In the genomic region with DNA sequence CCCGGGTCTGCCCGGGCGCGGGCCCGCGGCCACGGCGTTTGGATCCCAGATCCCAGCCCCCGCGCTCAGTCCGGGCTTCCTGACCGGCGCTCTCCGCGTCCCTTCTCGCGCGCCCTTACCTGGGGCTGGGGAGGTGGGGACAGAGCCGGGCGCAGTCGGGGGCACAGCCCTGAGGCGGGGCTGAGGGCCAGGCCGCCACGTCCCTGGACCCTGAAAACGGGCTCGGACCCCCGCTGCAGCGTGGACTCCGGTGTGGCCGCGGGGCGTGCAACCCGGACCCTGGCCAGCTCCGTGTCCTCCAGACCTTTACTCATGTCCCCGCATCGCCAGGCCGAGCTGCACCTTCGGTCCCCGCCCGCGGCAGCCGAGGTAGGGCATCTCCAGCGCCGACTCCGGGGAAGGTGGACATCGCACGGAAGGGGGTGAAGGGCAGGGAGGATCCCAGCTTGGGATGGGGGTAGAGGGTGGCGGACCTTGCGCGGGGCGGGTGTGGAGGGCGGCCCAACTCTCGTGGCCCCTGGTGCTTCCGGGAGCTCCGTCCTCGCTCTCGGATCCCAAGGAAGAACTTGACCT, we compare ENCODE assay signal across 1 cellular context.
A peak's percentile ranks its signal among the peaks of the same experiment; 100 is the strongest.
TF ChIP-seq lines count a peak whose summit lies in the region.

No MANE protein-coding gene starts in this region.

TF ChIP-seq in K562, 482 proteins besides CTCF, POLR2A, EP300 and RAD21 (continued from another document and continues in another):
- TF ChIP-seq ZNF318 (IDR thresholded peaks at IDR 0.05; ENCODE audit: borderline replicate concordance in 1 of 2, low read depth in 1 of 2) (no peak), NCOA4 (IDR thresholded peaks at IDR 0.05; ENCODE audit: partially characterized antibody) (no peak), YY1 (IDR thresholded peaks at IDR 0.05; ENCODE audit: borderline replicate concordance in 1 of 3, control insufficient read depth in 1 of 3, extremely low read depth in 1 of 3, insufficient read depth in 3 of 3, insufficient read length in 1 of 3, insufficient replicate concordance in 2 of 3, low read depth in 1 of 3, low read length in 2 of 3) (no peak), ZNF764 (CRISPR knock-in tag; IDR thresholded peaks at IDR 0.05; ENCODE audit: low read depth) (no peak), HEY1 (CRISPR knock-in tag; IDR thresholded peaks at IDR 0.05; ENCODE audit: borderline replicate concordance) (no peak), FOSL1 (tag; conservative IDR thresholded peaks at IDR 0.05) (no peak), PYGO2 (tag; IDR thresholded peaks at IDR 0.05) (no peak), MIER1 (IDR thresholded peaks at IDR 0.05; ENCODE audit: low read depth) (no peak), ARNT (IDR thresholded peaks at IDR 0.05) (no peak), NONO (IDR thresholded peaks at IDR 0.05; ENCODE audit: low read depth in 2 of 2, low read length in 1 of 2) (no peak), ADNP (tag; IDR thresholded peaks at IDR 0.05) (no peak), ZC3H4 (CRISPR knock-in tag; IDR thresholded peaks at IDR 0.05; ENCODE audit: borderline replicate concordance) (no peak; the same call in 1 of the 2 replicates), ZNF224 (CRISPR knock-in tag; IDR thresholded peaks at IDR 0.05) (no peak), PHB2 (IDR thresholded peaks at IDR 0.05; ENCODE audit: low read depth) (no peak), BRCA1 (IDR thresholded peaks at IDR 0.05) (no peak), BRCA1 (CRISPR knock-in tag; IDR thresholded peaks at IDR 0.05) (0 out of 2 replicates have a peak, but pooled peaks have one; percentile 7), ZNF24 (IDR thresholded peaks at IDR 0.05) (no peak), MAFF (IDR thresholded peaks at IDR 0.05; ENCODE audit: low read length) (no peak), POLR2G (IDR thresholded peaks at IDR 0.05; ENCODE audit: low read depth, low read length) (peak; percentile 78), ZBTB1 (CRISPR knock-in tag; IDR thresholded peaks at IDR 0.05; ENCODE audit: borderline replicate concordance, low read depth) (no peak), ARID2 (IDR thresholded peaks at IDR 0.05) (no peak), ZFP30 (CRISPR knock-in tag; IDR thresholded peaks at IDR 0.05; ENCODE audit: borderline replicate concordance) (no peak), ATF7 (IDR thresholded peaks at IDR 0.05) (no peak), SMAD3 (CRISPR knock-in tag; conservative IDR thresholded peaks at IDR 0.05) (no peak), NR0B1 (IDR thresholded peaks at IDR 0.05; ENCODE audit: partially characterized antibody) (no peak), FOXJ2 (tag; IDR thresholded peaks at IDR 0.05) (no peak), ZNF121 (CRISPR knock-in tag; conservative IDR thresholded peaks at IDR 0.05) (no peak), BACH1 (tag; IDR thresholded peaks at IDR 0.05) (no peak), TAF1 (IDR thresholded peaks at IDR 0.05; ENCODE audit: control insufficient read depth, extremely low read depth, insufficient read depth, low read length, severe bottlenecking) (no peak), ZNF586 (CRISPR knock-in tag; conservative IDR thresholded peaks at IDR 0.05) (no peak), MEIS2 (IDR thresholded peaks at IDR 0.05; ENCODE audit: partially characterized antibody) (no peak), MED1 (CRISPR knock-in tag; IDR thresholded peaks at IDR 0.05; ENCODE audit: borderline replicate concordance) (0 out of 2 replicates have a peak, but pooled peaks have one; percentile 19), SNRNP70 (optimal IDR thresholded peaks at IDR 0.05; ENCODE audit: low read depth, low read length) (no peak), CCNT2 (IDR thresholded peaks at IDR 0.05; ENCODE audit: borderline replicate concordance, extremely low read depth, insufficient read length, low read depth, low read length) (peak; percentile 30), BHLHE40 (IDR thresholded peaks at IDR 0.05; ENCODE audit: low read length) (no peak), JUN (IDR thresholded peaks at IDR 0.05; ENCODE audit: borderline replicate concordance, low read depth, low read length) (no peak), JUN (CRISPR knock-in tag; IDR thresholded peaks at IDR 0.05; ENCODE audit: borderline replicate concordance) (no peak), ZKSCAN8 (CRISPR knock-in tag; IDR thresholded peaks at IDR 0.05) (no peak), ZZZ3 (IDR thresholded peaks at IDR 0.05) (no peak)
- TF ChIP-seq, protein P1, sequence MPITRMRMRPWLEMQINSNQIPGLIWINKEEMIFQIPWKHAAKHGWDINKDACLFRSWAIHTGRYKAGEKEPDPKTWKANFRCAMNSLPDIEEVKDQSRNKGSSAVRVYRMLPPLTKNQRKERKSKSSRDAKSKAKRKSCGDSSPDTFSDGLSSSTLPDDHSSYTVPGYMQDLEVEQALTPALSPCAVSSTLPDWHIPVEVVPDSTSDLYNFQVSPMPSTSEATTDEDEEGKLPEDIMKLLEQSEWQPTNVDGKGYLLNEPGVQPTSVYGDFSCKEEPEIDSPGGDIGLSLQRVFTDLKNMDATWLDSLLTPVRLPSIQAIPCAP (CRISPR knock-in tag; IDR thresholded peaks at IDR 0.05; ENCODE audit: borderline replicate concordance) = no peak
- TF ChIP-seq, protein P2, sequence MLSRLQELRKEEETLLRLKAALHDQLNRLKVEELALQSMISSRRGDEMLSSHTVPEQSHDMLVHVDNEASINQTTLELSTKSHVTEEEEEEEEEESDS (CRISPR knock-in tag; IDR thresholded peaks at IDR 0.05) = no peak
- TF ChIP-seq, protein P3, sequence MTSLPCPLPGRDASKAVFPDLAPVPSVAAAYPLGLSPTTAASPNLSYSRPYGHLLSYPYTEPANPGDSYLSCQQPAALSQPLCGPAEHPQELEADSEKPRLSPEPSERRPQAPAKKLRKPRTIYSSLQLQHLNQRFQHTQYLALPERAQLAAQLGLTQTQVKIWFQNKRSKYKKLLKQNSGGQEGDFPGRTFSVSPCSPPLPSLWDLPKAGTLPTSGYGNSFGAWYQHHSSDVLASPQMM (CRISPR knock-in tag; IDR thresholded peaks at IDR 0.05) = no peak
- TF ChIP-seq, protein P4, sequence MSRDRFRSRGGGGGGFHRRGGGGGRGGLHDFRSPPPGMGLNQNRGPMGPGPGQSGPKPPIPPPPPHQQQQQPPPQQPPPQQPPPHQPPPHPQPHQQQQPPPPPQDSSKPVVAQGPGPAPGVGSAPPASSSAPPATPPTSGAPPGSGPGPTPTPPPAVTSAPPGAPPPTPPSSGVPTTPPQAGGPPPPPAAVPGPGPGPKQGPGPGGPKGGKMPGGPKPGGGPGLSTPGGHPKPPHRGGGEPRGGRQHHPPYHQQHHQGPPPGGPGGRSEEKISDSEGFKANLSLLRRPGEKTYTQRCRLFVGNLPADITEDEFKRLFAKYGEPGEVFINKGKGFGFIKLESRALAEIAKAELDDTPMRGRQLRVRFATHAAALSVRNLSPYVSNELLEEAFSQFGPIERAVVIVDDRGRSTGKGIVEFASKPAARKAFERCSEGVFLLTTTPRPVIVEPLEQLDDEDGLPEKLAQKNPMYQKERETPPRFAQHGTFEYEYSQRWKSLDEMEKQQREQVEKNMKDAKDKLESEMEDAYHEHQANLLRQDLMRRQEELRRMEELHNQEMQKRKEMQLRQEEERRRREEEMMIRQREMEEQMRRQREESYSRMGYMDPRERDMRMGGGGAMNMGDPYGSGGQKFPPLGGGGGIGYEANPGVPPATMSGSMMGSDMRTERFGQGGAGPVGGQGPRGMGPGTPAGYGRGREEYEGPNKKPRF (IDR thresholded peaks at IDR 0.05; ENCODE audit: low read depth, low read length) = no peak
- TF ChIP-seq, protein P5, sequence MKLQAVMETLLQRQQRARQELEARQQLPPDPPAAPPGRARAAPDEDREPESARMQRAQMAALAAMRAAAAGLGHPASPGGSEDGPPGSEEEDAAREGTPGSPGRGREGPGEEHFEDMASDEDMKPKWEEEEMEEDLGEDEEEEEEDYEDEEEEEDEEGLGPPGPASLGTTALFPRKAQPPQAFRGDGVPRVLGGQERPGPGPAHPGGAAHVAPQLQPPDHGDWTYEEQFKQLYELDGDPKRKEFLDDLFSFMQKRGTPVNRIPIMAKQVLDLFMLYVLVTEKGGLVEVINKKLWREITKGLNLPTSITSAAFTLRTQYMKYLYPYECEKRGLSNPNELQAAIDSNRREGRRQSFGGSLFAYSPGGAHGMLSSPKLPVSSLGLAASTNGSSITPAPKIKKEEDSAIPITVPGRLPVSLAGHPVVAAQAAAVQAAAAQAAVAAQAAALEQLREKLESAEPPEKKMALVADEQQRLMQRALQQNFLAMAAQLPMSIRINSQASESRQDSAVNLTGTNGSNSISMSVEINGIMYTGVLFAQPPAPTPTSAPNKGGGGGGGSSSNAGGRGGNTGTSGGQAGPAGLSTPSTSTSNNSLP (IDR thresholded peaks at IDR 0.05; ENCODE audit: borderline replicate concordance, low read depth, low read length) = no peak
- TF ChIP-seq, protein P6, sequence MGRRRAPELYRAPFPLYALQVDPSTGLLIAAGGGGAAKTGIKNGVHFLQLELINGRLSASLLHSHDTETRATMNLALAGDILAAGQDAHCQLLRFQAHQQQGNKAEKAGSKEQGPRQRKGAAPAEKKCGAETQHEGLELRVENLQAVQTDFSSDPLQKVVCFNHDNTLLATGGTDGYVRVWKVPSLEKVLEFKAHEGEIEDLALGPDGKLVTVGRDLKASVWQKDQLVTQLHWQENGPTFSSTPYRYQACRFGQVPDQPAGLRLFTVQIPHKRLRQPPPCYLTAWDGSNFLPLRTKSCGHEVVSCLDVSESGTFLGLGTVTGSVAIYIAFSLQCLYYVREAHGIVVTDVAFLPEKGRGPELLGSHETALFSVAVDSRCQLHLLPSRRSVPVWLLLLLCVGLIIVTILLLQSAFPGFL (CRISPR knock-in tag; IDR thresholded peaks at IDR 0.05) = no peak
- TF ChIP-seq, protein P7, sequence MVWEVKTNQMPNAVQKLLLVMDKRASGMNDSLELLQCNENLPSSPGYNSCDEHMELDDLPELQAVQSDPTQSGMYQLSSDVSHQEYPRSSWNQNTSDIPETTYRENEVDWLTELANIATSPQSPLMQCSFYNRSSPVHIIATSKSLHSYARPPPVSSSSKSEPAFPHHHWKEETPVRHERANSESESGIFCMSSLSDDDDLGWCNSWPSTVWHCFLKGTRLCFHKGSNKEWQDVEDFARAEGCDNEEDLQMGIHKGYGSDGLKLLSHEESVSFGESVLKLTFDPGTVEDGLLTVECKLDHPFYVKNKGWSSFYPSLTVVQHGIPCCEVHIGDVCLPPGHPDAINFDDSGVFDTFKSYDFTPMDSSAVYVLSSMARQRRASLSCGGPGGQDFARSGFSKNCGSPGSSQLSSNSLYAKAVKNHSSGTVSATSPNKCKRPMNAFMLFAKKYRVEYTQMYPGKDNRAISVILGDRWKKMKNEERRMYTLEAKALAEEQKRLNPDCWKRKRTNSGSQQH (CRISPR knock-in tag; IDR thresholded peaks at IDR 0.05) = no peak
